Comparison of ENCODE assay signal across 24 cellular contexts in genomic region chr11:25612806-25613205, GRCh38.
"Had no signal": no experiment of that assay in that cellular context is flagged by ENCODE, and none has a peak within 500 bp of the region (broad histone marks: within the 10 kb centered on the region; RNA-seq: fewer than 3 reads in every experiment).

No MANE protein-coding gene starts in this region.

- H3K4me1 ChIP-seq: colonic mucosa, gastrocnemius medialis, pancreas, right lobe of liver, suprapubic skin, transverse colon, vagina had no signal

- H3K36me3 ChIP-seq: colonic mucosa, gastrocnemius medialis, neutrophil, pancreas, right lobe of liver, suprapubic skin, transverse colon, vagina had no signal

- DNase-seq: colonic mucosa; effector CD8-positive, alpha-beta T cell; endodermal cell; foreskin fibroblast; gastrocnemius medialis; head of caudate nucleus; midbrain; natural killer cell; pancreas; retina; right lobe of liver; small intestine; stimulated activated CD4-positive, alpha-beta T cell treated with anti-CD3 and anti-CD28 coated beads, Interleukin-12 subunit alpha, Interleukin-12 subunit beta, amount 100 ng/mL, for 4 hours; stimulated activated CD4-positive, alpha-beta T cell treated with anti-CD3 and anti-CD28 coated beads, Interleukin-1b, Interleukin-23, amount 100 ng/mL, for 48 hours; stimulated activated CD4-positive, alpha-beta T cell treated with anti-CD3 and anti-CD28 coated beads, Interleukin-4, amount 100 ng/mL, for 1 hour; stimulated activated CD8-positive, alpha-beta memory T cell treated with anti-CD3 and anti-CD28 coated beads, Interleukin-4, amount 100 ng/mL, for 48 hours; stimulated activated naive CD4-positive, alpha-beta T cell; stimulated activated naive CD8-positive, alpha-beta T cell treated with anti-CD3 and anti-CD28 coated beads, Interleukin-15, amount 100 ng/mL, for 72 hours; transverse colon had no signal

- ATAC-seq: esophagus mucosa; gastrocnemius medialis; natural killer cell; pancreas; right lobe of liver; stimulated activated naive CD8-positive, alpha-beta T cell treated with anti-CD3 and anti-CD28 coated beads, Interleukin-15, amount 100 ng/mL, for 72 hours had no signal

- H3K9me3 ChIP-seq: colonic mucosa, gastrocnemius medialis, neutrophil, pancreas, right lobe of liver, suprapubic skin, transverse colon, vagina had no signal

- H3K27me3 ChIP-seq: colonic mucosa, gastrocnemius medialis, neutrophil, pancreas, right lobe of liver, suprapubic skin, transverse colon, vagina had no signal

- H3K4me3 ChIP-seq: colonic mucosa, gastrocnemius medialis, lung, pancreas, right lobe of liver, suprapubic skin, transverse colon, vagina had no signal
